Comparison of ENCODE assay signal across 1 cellular context in the genomic region with DNA sequence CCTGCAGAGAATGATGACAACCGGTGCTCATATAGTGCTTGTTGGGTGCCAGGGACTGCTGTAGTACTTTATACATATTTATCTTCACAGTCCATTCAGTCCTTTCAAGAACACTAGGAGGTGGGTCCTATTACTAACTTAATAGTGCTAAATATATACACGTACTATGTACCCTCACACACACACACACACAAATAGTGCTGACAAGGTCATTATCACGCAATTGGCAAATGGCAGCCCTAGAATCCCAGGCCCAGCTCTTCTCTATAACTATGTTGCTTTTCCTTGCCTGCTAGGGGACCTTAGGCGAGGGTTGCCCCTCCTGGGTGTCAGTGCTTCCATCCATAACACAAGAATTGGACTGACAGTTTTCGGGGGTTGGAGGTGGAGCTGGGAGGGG.
TF ChIP-seq lines count a peak whose summit lies in the region.

No MANE protein-coding gene starts in this region.

TF ChIP-seq in HepG2, 621 proteins besides CTCF, POLR2A, EP300 and RAD21:
- TF ChIP-seq, protein P1, sequence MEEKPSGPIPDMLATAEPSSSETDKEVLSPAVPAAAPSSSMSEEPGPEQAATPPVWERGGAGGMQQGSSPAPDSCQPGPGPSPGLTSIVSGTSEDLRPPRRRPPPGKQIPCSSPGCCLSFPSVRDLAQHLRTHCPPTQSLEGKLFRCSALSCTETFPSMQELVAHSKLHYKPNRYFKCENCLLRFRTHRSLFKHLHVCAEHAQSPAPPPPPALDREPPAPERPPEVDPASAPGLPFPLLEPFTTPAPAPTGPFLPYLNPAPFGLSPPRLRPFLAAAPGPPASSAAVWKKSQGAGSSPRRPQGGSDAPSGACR (CRISPR knock-in tag; IDR thresholded peaks at IDR 0.05) = no peak
- TF ChIP-seq MAFK (conservative IDR thresholded peaks at IDR 0.05 in 1 of 2, IDR thresholded peaks at IDR 0.05 in 1 of 2; ENCODE audit: low read length in 2 of 2) = peak; percentile 71 to 78
- peak; percentile 70 for TF ChIP-seq MAFF (IDR thresholded peaks at IDR 0.05; ENCODE audit: low read depth, low read length)
